12 cellular contexts compared by ENCODE assay signal in the genomic region with DNA sequence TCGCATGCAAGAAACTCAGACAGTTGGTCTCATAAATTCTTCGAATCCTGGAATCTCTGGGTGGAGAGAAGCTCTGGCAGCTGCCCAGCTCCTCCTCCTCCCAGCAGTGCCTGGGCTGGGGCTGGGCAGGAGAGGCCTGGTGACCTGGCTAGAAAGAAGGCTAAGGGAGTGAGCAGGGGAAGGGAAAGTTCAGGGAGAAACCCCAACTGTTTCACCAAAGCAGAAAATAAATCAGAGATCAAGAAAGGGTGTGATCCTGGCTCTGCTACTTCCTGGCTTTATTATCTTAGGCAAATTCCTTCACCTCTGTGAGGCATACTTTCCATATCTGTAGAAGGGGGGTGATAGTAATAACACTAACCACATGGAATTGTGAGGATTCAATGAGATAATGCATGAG. TPM values are rescaled to one million over a fixed set of nuclear protein-coding genes. Genes with fewer than 3 reads are reported as not detected.
DNase-seq lines count a peak whose midpoint lies in the region; ATAC-seq, FAIRE-seq and TF ChIP-seq lines count a peak whose summit lies in the region.
"Had no signal": no experiment of that assay in that cellular context is flagged by ENCODE, and none has a peak within 500 bp of the region (broad histone marks: within the 10 kb centered on the region; RNA-seq: fewer than 3 reads in every experiment).

No MANE protein-coding gene starts in this region.

- peaks cover 18% of the 10 kb centered on the region for H3K4me1 ChIP-seq in GM23338 (ENCODE audit: insufficient read depth)
- H3K4me1 ChIP-seq in hepatocyte (ENCODE audit: insufficient read depth): peaks cover 40% of the 10 kb centered on the region
- no peaks in the 10 kb centered on the region for H3K4me1 ChIP-seq in small intestine (ENCODE audit: control insufficient read depth in 2 of 2, insufficient read depth in 1 of 2, low read depth in 1 of 2, low read length in 1 of 2)
- peaks cover 4 to 17% of the 10 kb centered on the region in 2 donors for H3K4me1 ChIP-seq in neuronal stem cell (ENCODE audit: control insufficient read depth in 2 of 2, insufficient read depth in 1 of 2, low read depth in 1 of 2, low read length in 2 of 2)

- H3K4me1 Mint-ChIP-seq in GM23338 (peaks cover 34% of the 10 kb centered on the region), natural killer cell (peaks cover 30 to 35% of the 10 kb centered on the region in 2 donors)

- H3K36me3 Mint-ChIP-seq in GM23338 (ENCODE audit: low read depth): no peaks in the 10 kb centered on the region
- no peaks in the 10 kb centered on the region for H3K36me3 Mint-ChIP-seq in natural killer cell

- H3K14ac ChIP-seq in neuronal stem cell (ENCODE audit: low read length): no peak overlapping the region

- no peaks in the 10 kb centered on the region for H3K79me1 ChIP-seq in neuronal stem cell (ENCODE audit: low read depth, low read length)

- H3K27ac Mint-ChIP-seq in GM23338: no peak overlapping the region
- H3K27ac Mint-ChIP-seq in natural killer cell: no peak overlapping the region
- H3K27ac Mint-ChIP-seq: activated naive CD4-positive, alpha-beta T cell treated with anti-CD3 and anti-CD28 coated beads for 36 hours had no signal

- no peak for FAIRE-seq in small intestine (lab: Jason Lieb, UNC)
- FAIRE-seq: G401.6 had no signal

- no peak overlapping the region for H3K4ac ChIP-seq in neuronal stem cell (ENCODE audit: low read length)

- no peak overlapping the region for H2AK5ac ChIP-seq in neuronal stem cell (ENCODE audit: low read depth, low read length)

- no peaks in the 10 kb centered on the region for H4K20me1 ChIP-seq in GM23338 (replicated peaks; ENCODE audit: insufficient read depth)
- H4K20me1 ChIP-seq in hepatocyte (ENCODE audit: insufficient read depth, poor library complexity, severe bottlenecking): no peaks in the 10 kb centered on the region

- no peak for ATAC-seq in GM23338
- ATAC-seq in natural killer cell: no peak

- H3K27me3 ChIP-seq in GM23338 (ENCODE audit: insufficient read depth) (no peaks in the 10 kb centered on the region), hepatocyte (no peaks in the 10 kb centered on the region), small intestine (ENCODE audit: control insufficient read depth in 2 of 2, insufficient read depth in 2 of 2, low read length in 2 of 2) (peaks cover 0 to 3% of the 10 kb centered on the region in 2 donors), neuronal stem cell (ENCODE audit: control insufficient read depth in 3 of 3, insufficient read depth in 3 of 3, low read depth in 1 of 3, low read length in 3 of 3) (peaks cover 0 to 75% (median 0%) of the 10 kb centered on the region in 3 experiments)

- H3K27me3 Mint-ChIP-seq in GM23338 (ENCODE audit: insufficient read depth, low read depth, poor library complexity) (peaks cover 8% of the 10 kb centered on the region), natural killer cell (ENCODE audit: low read depth in 2 of 2) (peaks cover 34 to 39% of the 10 kb centered on the region in 2 donors)

- H3K4me2 ChIP-seq in GM23338 (no peak overlapping the region), hepatocyte (peak overlapping the region; percentile 28), neuronal stem cell (ENCODE audit: insufficient read depth, low read length, poor library complexity, severe bottlenecking) (no peak overlapping the region)

- H3K9me3 Mint-ChIP-seq in GM23338 (no peaks in the 10 kb centered on the region), natural killer cell (no peaks in the 10 kb centered on the region)
- H3K9me3 Mint-ChIP-seq: activated naive CD4-positive, alpha-beta T cell treated with anti-CD3 and anti-CD28 coated beads for 36 hours had no signal

- no peak overlapping the region for H2BK12ac ChIP-seq in neuronal stem cell (ENCODE audit: low read length)

- H3K4me3 Mint-ChIP-seq in GM23338: no peak overlapping the region
- no peak overlapping the region for H3K4me3 Mint-ChIP-seq in natural killer cell
- H3K4me3 Mint-ChIP-seq: activated naive CD4-positive, alpha-beta T cell treated with anti-CD3 and anti-CD28 coated beads for 36 hours had no signal

- no peak overlapping the region for H3K18ac ChIP-seq in neuronal stem cell (ENCODE audit: low read length)

- H3K9ac ChIP-seq in neuronal stem cell (ENCODE audit: low read depth, low read length, poor library complexity): no peak overlapping the region

- H2BK5ac ChIP-seq in neuronal stem cell (ENCODE audit: low read length): no peak overlapping the region

- 20% methylated on average over 2 of the region's 2 CpGs for WGBS in hepatocyte (ENCODE audit: low lambda C conversion rate, missing lambda C conversion rate)
- 12 to 37% (median 26%) methylated on average over 2 of the region's 2 CpGs for WGBS in small intestine, 3 donors
- WGBS in neuronal stem cell (ENCODE audit: extremely low coverage in 2 of 2, insufficient read length in 2 of 2, insufficient replicate concordance in 1 of 2), 2 donors: no CpG with 5 or more reads among the region's 2 CpGs

- no peak overlapping the region for H3K23ac ChIP-seq in neuronal stem cell (ENCODE audit: low read depth, low read length, poor library complexity)

- H2AFZ ChIP-seq in GM23338 (peak overlapping the region; percentile 50; the same call in 1 of the 2 replicates), hepatocyte (no peak overlapping the region), neuronal stem cell (ENCODE audit: low read length) (no peak overlapping the region)

- no peaks in the 10 kb centered on the region; the same call in none of the 2 replicates for H3F3A ChIP-seq in GM23338 (replicated peaks; ENCODE audit: low read depth)

- H4K8ac ChIP-seq in neuronal stem cell (ENCODE audit: low read depth, low read length): no peak overlapping the region

- H3K36me3 ChIP-seq in GM23338 (ENCODE audit: insufficient read depth): no peaks in the 10 kb centered on the region
- no peaks in the 10 kb centered on the region for H3K36me3 ChIP-seq in hepatocyte (replicated peaks; ENCODE audit: insufficient read depth, low read depth)
- H3K36me3 ChIP-seq in small intestine (ENCODE audit: control insufficient read depth in 2 of 2, insufficient read depth in 2 of 2, low read length in 2 of 2): no peaks in the 10 kb centered on the region
- no peaks in the 10 kb centered on the region for H3K36me3 ChIP-seq in neuronal stem cell (replicated peaks in 1 of 2; ENCODE audit: control insufficient read depth in 2 of 2, insufficient read depth in 2 of 2, low read length in 2 of 2)
- H3K36me3 ChIP-seq: HAP-1 had no signal

- no peak overlapping the region for H2BK120ac ChIP-seq in neuronal stem cell (ENCODE audit: low read depth, low read length)

- H3K79me2 ChIP-seq in GM23338 (replicated peaks; ENCODE audit: insufficient read depth) (no peaks in the 10 kb centered on the region), hepatocyte (no peaks in the 10 kb centered on the region)

- intact Hi-C loops in natural killer cell (cut with micrococcal nuclease): no loop called here

- H4K91ac ChIP-seq in neuronal stem cell (ENCODE audit: low read depth, low read length, poor library complexity): no peak overlapping the region

- no peak overlapping the region for H2BK15ac ChIP-seq in neuronal stem cell (ENCODE audit: low read length)

- H3K9me2 ChIP-seq in GM23338 (ENCODE audit: insufficient read depth): no peaks in the 10 kb centered on the region
- no peaks in the 10 kb centered on the region for H3K9me2 ChIP-seq in hepatocyte (replicated peaks; ENCODE audit: insufficient read depth)

- H3K4me3 ChIP-seq in GM23338 (no peak overlapping the region), hepatocyte (no peak overlapping the region), small intestine (ENCODE audit: low read depth in 1 of 2, low read length in 2 of 2) (no peak overlapping the region), neuronal stem cell (ENCODE audit: low read length in 2 of 2) (no peak overlapping the region)
- H3K4me3 ChIP-seq: HAP-1 had no signal

- no peaks in the 10 kb centered on the region for H3K9me3 ChIP-seq in hepatocyte (ENCODE audit: low read depth)
- no peaks in the 10 kb centered on the region for H3K9me3 ChIP-seq in small intestine (ENCODE audit: control insufficient read depth, low read depth)
- H3K9me3 ChIP-seq in neuronal stem cell (replicated peaks in 1 of 2; ENCODE audit: control insufficient read depth in 2 of 2, insufficient read depth in 1 of 2, low read depth in 1 of 2, low read length in 2 of 2): no peaks in the 10 kb centered on the region
- H3K9me3 ChIP-seq: HAP-1 had no signal

- H3K27ac ChIP-seq in GM23338 (ENCODE audit: low read depth): no peak overlapping the region
- H3K27ac ChIP-seq in hepatocyte: peak overlapping the region; percentile 98
- peak overlapping the region in 1 of 2 donors; percentile 45 for H3K27ac ChIP-seq in small intestine (ENCODE audit: low read depth in 1 of 2, low read length in 1 of 2)
- H3K27ac ChIP-seq in neuronal stem cell (replicated peaks; ENCODE audit: low read length): no peak overlapping the region

- DNase-seq in GM23338 (ENCODE audit: low spot score): no peak
- peak; percentile 68 for DNase-seq in amniotic stem cell (lab: John Stamatoyannopoulos, UW)
- peak; percentile 82 for DNase-seq in hepatocyte (ENCODE audit: low spot score)
- DNase-seq in small intestine: peak; percentile 20
- no peak for DNase-seq in natural killer cell
- no peak for DNase-seq in neuronal stem cell (ENCODE audit: low spot score)
- DNase-seq in NCI-H2029 treated with DMSO at 0.1 percent for 48 hours (lab: John Stamatoyannopoulos, UW): no peak
- DNase-seq in epidermal melanocyte (ENCODE audit: insufficient read length, low spot score): no peak
- DNase-seq: activated naive CD4-positive, alpha-beta T cell treated with anti-CD3 and anti-CD28 coated beads for 36 hours; T-helper 2 cell had no signal

- TF ChIP-seq CTCF in GM23338 (conservative IDR thresholded peaks at IDR 0.05; ENCODE audit: low read depth in 2 of 2) (no peak), hepatocyte (IDR thresholded peaks at IDR 0.05; ENCODE audit: poor library complexity) (no peak), natural killer cell (IDR thresholded peaks at IDR 0.05) (no peak)

TF ChIP-seq in GM23338, 12 proteins besides CTCF, POLR2A, EP300 and RAD21 (continues in another document):
- TF ChIP-seq EZH2phosphoT487 (IDR thresholded peaks at IDR 0.05; ENCODE audit: unreplicated experiment) (no peak), POLR2AphosphoS5 (IDR thresholded peaks at IDR 0.05; ENCODE audit: low read depth) (no peak)

RNA-seq across cellular contexts. Expression of a gene that starts 8.8 kb away (rescaled TPM):
- 13.2 and 15.7 TPM in 2 replicates for total RNA-seq in GM23338 (2014; rRNA removed; shearing (Covaris generic))
- polyA plus RNA-seq in GM23338 (2016; fragmentation: Nextera tagmentation; extraction: Ambion mirVana) (3.4 and 4.2 TPM in 2 replicates), hepatocyte (90.2 and 116 TPM in 2 replicates), small intestine (10 to 100 TPM; 12.3 to 18.1 (median 15.3) TPM)
- total RNA-seq in hepatocyte (95.1 and 127 TPM in 2 replicates), natural killer cell (under 1 TPM in 1 of 3 donors, not detected in 2; 0.14 TPM)
- polyA plus RNA-seq in neuronal stem cell (2013, experiment 1 of 2): 1.2 TPM
- 1.3 TPM for polyA plus RNA-seq in neuronal stem cell (2013, experiment 2 of 2)

RNA-seq across cellular contexts. Expression of a gene that starts 51.5 kb away (rescaled TPM):
- total RNA-seq in GM23338 (2014; rRNA removed; shearing (Covaris generic)): 20.9 and 27.8 TPM in 2 replicates
- 7.9 and 8.0 TPM in 2 replicates for polyA plus RNA-seq in GM23338 (2016; fragmentation: Nextera tagmentation; extraction: Ambion mirVana)
- total RNA-seq in hepatocyte: 6.0 and 10.5 TPM in 2 replicates
- 7.7 and 7.8 TPM in 2 replicates for polyA plus RNA-seq in hepatocyte
- polyA plus RNA-seq in small intestine: 10 to 100 TPM in 1 of 3 donors, 1 to 10 TPM in 2; 4.8 to 18.3 (median 4.9) TPM
- total RNA-seq in natural killer cell: 10 to 100 TPM in 2 of 3 donors, 1 to 10 TPM in 1; 7.6 to 19.9 (median 12.8) TPM
- 25.2 TPM for polyA plus RNA-seq in neuronal stem cell (2013, experiment 1 of 2)
- polyA plus RNA-seq in neuronal stem cell (2013, experiment 2 of 2): 24.4 TPM

Comparison
In these comparisons a context has a peak if more than half of its experiments do, and no peak if none do; other contexts are left out.
1. DNase-seq: peak in amniotic stem cell (single experiment), hepatocyte (single experiment) and small intestine (single experiment); none in GM23338 (single experiment), natural killer cell (single experiment), neuronal stem cell (single experiment), NCI-H2029 treated with DMSO at 0.1 percent for 48 hours (single experiment) and epidermal melanocyte (single experiment).
2. RNA of a gene that starts 8.8 kb away (total RNA-seq): 95.1 to 127 TPM in hepatocyte and 13.2 to 15.7 TPM in GM23338; 0.14 TPM in natural killer cell; every median in the first group is over 10 times any median in the second.